Comparison of ENCODE assay signal across 17 cellular contexts in genomic region chr16:67252806-67253497, GRCh38.
"Had no signal": no experiment of that assay in that cellular context is flagged by ENCODE, and none has a peak within 500 bp of the region (broad histone marks: within the 10 kb centered on the region; RNA-seq: fewer than 3 reads in every experiment).

No MANE protein-coding gene starts in this region.

- H3K4me3 Mint-ChIP-seq: activated CD4-positive, alpha-beta memory T cell treated with anti-CD3 and anti-CD28 coated beads for 36 hours; activated naive CD8-positive, alpha-beta T cell treated with anti-CD3 and anti-CD28 coated beads for 36 hours; nephron; stimulated activated naive B cell treated with anti-CD40 and anti-IgM and Interleukin-4, amounts not matched to agents 10 μg/mL and 1 μg/mL and 100 μg/mL, for 72 hours had no signal

- H3K9me3 ChIP-seq: ovary, tibial nerve, vagina had no signal

- H3K27ac Mint-ChIP-seq: activated CD4-positive, alpha-beta memory T cell treated with anti-CD3 and anti-CD28 coated beads for 36 hours; activated naive CD8-positive, alpha-beta T cell treated with anti-CD3 and anti-CD28 coated beads for 36 hours; stimulated activated naive B cell treated with anti-CD40 and anti-IgM and Interleukin-4, amounts not matched to agents 10 μg/mL and 1 μg/mL and 100 μg/mL, for 72 hours had no signal

- H3K27ac ChIP-seq: brain microvascular endothelial cell, dorsolateral prefrontal cortex, ovary, tibial nerve, vagina had no signal

- H3K36me3 Mint-ChIP-seq: activated CD4-positive, alpha-beta memory T cell treated with anti-CD3 and anti-CD28 coated beads for 36 hours had no signal

- H3K27me3 ChIP-seq: brain microvascular endothelial cell, dorsolateral prefrontal cortex, ovary, vagina had no signal

- H3K9me3 Mint-ChIP-seq: activated CD4-positive, alpha-beta memory T cell treated with anti-CD3 and anti-CD28 coated beads for 36 hours; activated naive CD8-positive, alpha-beta T cell treated with anti-CD3 and anti-CD28 coated beads for 36 hours; nephron; stimulated activated naive B cell treated with anti-CD40 and anti-IgM and Interleukin-4, amounts not matched to agents 10 μg/mL and 1 μg/mL and 100 μg/mL, for 72 hours had no signal

- H3K36me3 ChIP-seq: brain microvascular endothelial cell, ovary, tibial nerve, vagina had no signal

- ATAC-seq: left colon; stimulated activated naive B cell treated with anti-CD40 and anti-IgM and Interleukin-4, amounts not matched to agents 10 μg/mL and 1 μg/mL and 100 μg/mL, for 72 hours had no signal

- H3K4me3 ChIP-seq: dorsolateral prefrontal cortex, lung, ovary, tibial nerve, vagina had no signal

- DNase-seq: activated CD4-positive, alpha-beta memory T cell treated with anti-CD3 and anti-CD28 coated beads for 36 hours; activated CD4-positive, CD25-positive, alpha-beta regulatory T cell treated with anti-CD3 and anti-CD28 coated beads, Interleukin-2, amount 50 U/mL, for 72 hours; activated gamma-delta T cell; activated naive CD8-positive, alpha-beta T cell treated with anti-CD3 and anti-CD28 coated beads for 36 hours; activated T-cell treated with anti-CD3 and anti-CD28 coated beads, Interleukin-2, amount 50 U/mL, for 48 hours; brain microvascular endothelial cell; cerebellar nuclear complex; left colon; retina; stimulated activated CD4-positive, alpha-beta T cell treated with anti-CD3 and anti-CD28 coated beads, Interleukin-2, amount 100 ng/mL, for 24 hours; stimulated activated naive B cell treated with anti-CD40 and anti-IgM and Interleukin-4, amounts not matched to agents 10 μg/mL and 1 μg/mL and 100 μg/mL, for 72 hours had no signal
